Comparison of ENCODE assay signal across 8 cellular contexts in genomic region chr14:34875031-34875922, GRCh38. TPM values are rescaled to one million over a fixed set of nuclear protein-coding genes. Genes with fewer than 3 reads are reported as not detected.
A peak's percentile ranks its signal among the peaks of the same experiment; 100 is the strongest.
DNase-seq lines count a peak whose midpoint lies in the region; TF ChIP-seq lines count a peak whose summit lies in the region.

A gene with protein sequence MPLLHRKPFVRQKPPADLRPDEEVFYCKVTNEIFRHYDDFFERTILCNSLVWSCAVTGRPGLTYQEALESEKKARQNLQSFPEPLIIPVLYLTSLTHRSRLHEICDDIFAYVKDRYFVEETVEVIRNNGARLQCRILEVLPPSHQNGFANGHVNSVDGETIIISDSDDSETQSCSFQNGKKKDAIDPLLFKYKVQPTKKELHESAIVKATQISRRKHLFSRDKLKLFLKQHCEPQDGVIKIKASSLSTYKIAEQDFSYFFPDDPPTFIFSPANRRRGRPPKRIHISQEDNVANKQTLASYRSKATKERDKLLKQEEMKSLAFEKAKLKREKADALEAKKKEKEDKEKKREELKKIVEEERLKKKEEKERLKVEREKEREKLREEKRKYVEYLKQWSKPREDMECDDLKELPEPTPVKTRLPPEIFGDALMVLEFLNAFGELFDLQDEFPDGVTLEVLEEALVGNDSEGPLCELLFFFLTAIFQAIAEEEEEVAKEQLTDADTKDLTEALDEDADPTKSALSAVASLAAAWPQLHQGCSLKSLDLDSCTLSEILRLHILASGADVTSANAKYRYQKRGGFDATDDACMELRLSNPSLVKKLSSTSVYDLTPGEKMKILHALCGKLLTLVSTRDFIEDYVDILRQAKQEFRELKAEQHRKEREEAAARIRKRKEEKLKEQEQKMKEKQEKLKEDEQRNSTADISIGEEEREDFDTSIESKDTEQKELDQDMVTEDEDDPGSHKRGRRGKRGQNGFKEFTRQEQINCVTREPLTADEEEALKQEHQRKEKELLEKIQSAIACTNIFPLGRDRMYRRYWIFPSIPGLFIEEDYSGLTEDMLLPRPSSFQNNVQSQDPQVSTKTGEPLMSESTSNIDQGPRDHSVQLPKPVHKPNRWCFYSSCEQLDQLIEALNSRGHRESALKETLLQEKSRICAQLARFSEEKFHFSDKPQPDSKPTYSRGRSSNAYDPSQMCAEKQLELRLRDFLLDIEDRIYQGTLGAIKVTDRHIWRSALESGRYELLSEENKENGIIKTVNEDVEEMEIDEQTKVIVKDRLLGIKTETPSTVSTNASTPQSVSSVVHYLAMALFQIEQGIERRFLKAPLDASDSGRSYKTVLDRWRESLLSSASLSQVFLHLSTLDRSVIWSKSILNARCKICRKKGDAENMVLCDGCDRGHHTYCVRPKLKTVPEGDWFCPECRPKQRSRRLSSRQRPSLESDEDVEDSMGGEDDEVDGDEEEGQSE (N-terminal part only) (minus strand): TSS chr14:34875360. CDS start chr14:34874604, 756 bp downstream.

- no peak for TF ChIP-seq CTCF in GM20000 (IDR thresholded peaks at IDR 0.05; ENCODE audit: extremely low read depth, missing control alignments)
- TF ChIP-seq CTCF in endothelial cell (IDR thresholded peaks at IDR 0.05; ENCODE audit: unreplicated experiment): no peak

- peak within 1 kb of the TSS; percentile 98 for H3K4me3 Mint-ChIP-seq in endothelial cell (ENCODE audit: unreplicated experiment)

- CTCF ChIA-PET in activated CD8-positive, alpha-beta memory T cell treated with anti-CD3 and anti-CD28 coated beads for 36 hours (lab: Charles Lee): interaction anchor here (1.1 kb wide), 1 partner anchor 106 kb away, joined by 3 read pairs; no protein-coding TSS in a partner anchor

- H3K4me1 Mint-ChIP-seq in endothelial cell (ENCODE audit: unreplicated experiment): peaks cover 12% of the 10 kb centered on the region

- peak; percentile 83 for DNase-seq in COR-L47 (lab: John Stamatoyannopoulos, UW)
- DNase-seq in GM20000 (ENCODE audit: low spot score): peak; percentile 83
- DNase-seq in HT1080 (ENCODE audit: low read depth): peak; percentile 92
- peak; percentile 36 to 89 for DNase-seq in NOMO-1 (lab: John Stamatoyannopoulos, UW; ENCODE audit: unreplicated experiment in 2 of 2)
- no peak for DNase-seq in endothelial cell (ENCODE audit: low spot score)
- DNase-seq in mesenteric fat pad (ENCODE audit: low spot score): peak; percentile 90
- DNase-seq in stimulated activated CD8-positive, alpha-beta memory T cell treated with anti-CD3 and anti-CD28 coated beads, Interleukin-15, amount 100 ng/mL, for 4 hours (ENCODE audit: low read depth in 2 of 2): peak; percentile 16 to 29

- no peaks in the 10 kb centered on the region for H3K9me3 Mint-ChIP-seq in endothelial cell (ENCODE audit: unreplicated experiment)

- POLR2A ChIA-PET in activated CD8-positive, alpha-beta memory T cell treated with anti-CD3 and anti-CD28 coated beads for 36 hours (lab: Charles Lee): interaction anchor here (0.6 to 1.3 kb wide), 7 partner anchors 18 to 541 kb away, joined by 3 to 12 read pairs (median 3); partner anchors contain the start of gene SRP54

- peak within 1 kb of the TSS; percentile 91 for H3K27ac Mint-ChIP-seq in endothelial cell (ENCODE audit: unreplicated experiment)

- H3K27me3 Mint-ChIP-seq in endothelial cell (ENCODE audit: unreplicated experiment): peaks cover 9% of the 10 kb centered on the region

- H3K36me3 Mint-ChIP-seq in endothelial cell (ENCODE audit: low read depth, unreplicated experiment): peaks cover 4% of the 10 kb centered on the region

RNA-seq across cellular contexts. Expression of the gene that starts here (rescaled TPM):
- 24.5 and 27.4 TPM in 2 replicates for total RNA-seq in HT1080 (2014; rRNA removed; shearing (Covaris generic))
- polyA plus RNA-seq in HT1080 (2015; cell fraction: cytosol; rRNA removed): 17.7 and 19.7 TPM in 2 replicates
- 45.7 and 46.5 TPM in 2 replicates for polyA plus RNA-seq in HT1080 (2015; cell fraction: nucleus; rRNA removed)
- 10 to 100 TPM; 61.6 to 61.8 TPM for total RNA-seq in activated CD8-positive, alpha-beta memory T cell treated with anti-CD3 and anti-CD28 coated beads for 36 hours
- 27.2 TPM for total RNA-seq in endothelial cell (ENCODE audit: unreplicated experiment)
- total RNA-seq in mesenteric fat pad: 35.6 TPM
